ENCODE assay signal across 26 cellular contexts in the genomic region with DNA sequence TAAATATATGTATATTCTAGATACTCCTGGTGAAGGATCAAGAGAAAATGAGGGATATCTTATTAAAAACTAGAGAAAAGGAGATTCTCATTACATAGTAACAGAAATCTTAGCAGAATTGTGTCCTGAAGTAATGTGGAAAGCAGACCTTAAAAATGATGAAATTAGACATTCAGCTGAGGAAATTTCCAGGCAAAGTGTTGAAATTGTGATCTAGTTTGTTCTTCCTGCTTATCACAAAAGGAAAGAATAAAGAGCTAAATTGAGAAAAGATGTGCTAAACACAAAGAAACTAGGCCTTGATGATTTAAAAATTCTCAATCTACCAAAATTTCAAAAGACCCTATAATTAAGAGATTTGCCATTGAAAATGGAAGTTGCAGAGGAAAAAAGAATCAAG.
DNase-seq lines count a peak whose midpoint lies in the region; ATAC-seq and TF ChIP-seq lines count a peak whose summit lies in the region.
"Had no signal": no experiment of that assay in that cellular context is flagged by ENCODE, and none has a peak within 500 bp of the region (broad histone marks: within the 10 kb centered on the region; RNA-seq: fewer than 3 reads in every experiment).

No MANE protein-coding gene starts in this region.

- no peaks in the 10 kb centered on the region for H3K9me3 ChIP-seq in HUES6 (ENCODE audit: control insufficient read depth, insufficient read depth, low read depth, low read length)
- H3K9me3 ChIP-seq: mucosa of descending colon, sigmoid colon, stomach, upper lobe of left lung had no signal

- H3K4me3 ChIP-seq in HUES6 (ENCODE audit: low read depth, low read length) (no peak overlapping the region), fibroblast of pulmonary artery (replicated peaks; ENCODE audit: low read depth, low read length) (no peak overlapping the region), skin epidermis (no peak overlapping the region)
- H3K4me3 ChIP-seq: mucosa of descending colon, sigmoid colon, stomach, upper lobe of left lung had no signal

- H3K27me3 ChIP-seq in HUES6 (ENCODE audit: control insufficient read depth, insufficient read depth, low read length), result no peaks in the 10 kb centered on the region
- H3K27me3 ChIP-seq: sigmoid colon, stomach, upper lobe of left lung had no signal

- TF ChIP-seq CTCF in fibroblast of pulmonary artery (IDR thresholded peaks at IDR 0.05; ENCODE audit: low read length, missing control alignments), result no peak

- H3K9ac ChIP-seq in HUES6 (ENCODE audit: low read length), result no peak overlapping the region

- H3K36me3 ChIP-seq in HUES6 (ENCODE audit: control insufficient read depth, insufficient read depth, low read length), result no peaks in the 10 kb centered on the region
- H3K36me3 ChIP-seq: sigmoid colon, stomach, upper lobe of left lung had no signal

- DNase-seq in amniotic epithelial cell (ENCODE audit: low read depth), result peak; percentile 34
- peak; percentile 49 for DNase-seq in fibroblast of pulmonary artery (ENCODE audit: low read depth)
- DNase-seq in T-helper 1 cell, result no peak
- no peak for DNase-seq in NCI-H2227 treated with DMSO at 0.1 percent for 48 hours (lab: John Stamatoyannopoulos, UW)
- DNase-seq: activated B cell treated with CpG ODN at 0.5 μM for 24 hours; activated CD4-positive, alpha-beta T cell treated with anti-CD3 and anti-CD28 coated beads, Interleukin-2, amount 50 U/mL, for 48 hours; activated CD8-positive, alpha-beta memory T cell treated with anti-CD3 and anti-CD28 coated beads, Interleukin-2, amount 50 U/mL, for 4 hours; CD8-positive, alpha-beta memory T cell; cerebellar nuclear complex; DMS153; islet precursor cell; mucosa of descending colon; NCI-H1694 treated with DMSO at 0.1 percent for 48 hours; NCI-H2171 treated with DMSO at 0.1 percent for 48 hours; NCI-H526; RPMI8226; sigmoid colon; stimulated activated CD8-positive, alpha-beta memory T cell treated with anti-CD3 and anti-CD28 coated beads, Interleukin-4, amount 100 ng/mL, for 48 hours; stomach; upper lobe of left lung had no signal

- peaks cover 12% of the 10 kb centered on the region for H3K4me1 ChIP-seq in HUES6 (ENCODE audit: control insufficient read depth, insufficient read depth, low read length)
- H3K4me1 ChIP-seq: stomach, upper lobe of left lung had no signal

- peak overlapping the region; percentile 90 for H3K27ac ChIP-seq in HUES6 (ENCODE audit: low read depth, low read length)
- H3K27ac ChIP-seq in skin epidermis, result peak overlapping the region in 11 of 21 experiments; percentile 24 to 72 (median 37)
- H3K27ac ChIP-seq: sigmoid colon, stomach, upper lobe of left lung had no signal

- no peak for ATAC-seq in HG03439 (IDR thresholded peaks at IDR 0.05; ENCODE audit: unreplicated experiment)
- ATAC-seq in HG03135 (IDR thresholded peaks at IDR 0.05; ENCODE audit: unreplicated experiment), result no peak
- ATAC-seq: activated naive CD4-positive, alpha-beta T cell treated with anti-CD3 and anti-CD28 coated beads, Interleukin-2, amount 50 U/mL, for 72 hours; activated T-helper 17 cell treated with anti-CD3 and anti-CD28 coated beads, Interleukin-2, amount 50 U/mL, for 72 hours; mucosa of descending colon had no signal

Comparison
In these comparisons a context has a peak if more than half of its experiments do, and no peak if none do; other contexts are left out.
1. DNase-seq: peak in amniotic epithelial cell (single experiment) and fibroblast of pulmonary artery (single experiment); none in T-helper 1 cell (0 of 5) and NCI-H2227 treated with DMSO at 0.1 percent for 48 hours (single experiment).